Comparison of ENCODE assay signal across 8 cellular contexts in genomic region chr17:64025732-64026294, GRCh38. TPM values are rescaled to one million over a fixed set of nuclear protein-coding genes. Genes with fewer than 3 reads are reported as not detected.
DNase-seq lines count a peak whose midpoint lies in the region; ATAC-seq and TF ChIP-seq lines count a peak whose summit lies in the region.

No MANE protein-coding gene starts in this region.

- H3K4me1 Mint-ChIP-seq in natural killer cell treated with Interleukin-12 subunit alpha and Interleukin-12 subunit beta and Interleukin-15 and Interleukin-18, amount 100 ng/mL, for 72 hours (ENCODE audit: low read depth in 2 of 2): peaks cover 49 to 60% of the 10 kb centered on the region in 2 donors
- peaks cover 13 to 48% of the 10 kb centered on the region in 2 donors for H3K4me1 Mint-ChIP-seq in stimulated activated naive B cell treated with anti-CD40 and anti-IgM and Interleukin-4, amounts not matched to agents 10 μg/mL and 1 μg/mL and 100 μg/mL, for 72 hours

- peak; percentile 88 for DNase-seq in AG20443 (ENCODE audit: low spot score)
- peak; percentile 70 for DNase-seq in IMR-90
- peak; percentile 90 for DNase-seq in activated CD8-positive, alpha-beta memory T cell treated with anti-CD3 and anti-CD28 coated beads, Interleukin-2, amount 50 U/mL, for 4 hours
- no peak for DNase-seq in esophagus muscularis mucosa (ENCODE audit: extremely low spot score)
- peak; percentile 89 for DNase-seq in natural killer cell treated with Interleukin-12 subunit alpha and Interleukin-12 subunit beta and Interleukin-15 and Interleukin-18, amount 100 ng/mL, for 72 hours (ENCODE audit: low spot score)
- peak; percentile 80 for DNase-seq in stimulated activated naive B cell treated with anti-CD40 and anti-IgM and Interleukin-4, amounts not matched to agents 10 μg/mL and 1 μg/mL and 100 μg/mL, for 72 hours

- no peak overlapping the region for H2BK20ac ChIP-seq in IMR-90 (ENCODE audit: low read depth, low read length)

- no peak overlapping the region for H3K23ac ChIP-seq in IMR-90 (ENCODE audit: low read depth, low read length)

- H2AFZ ChIP-seq in IMR-90 (replicated peaks; ENCODE audit: low read length, poor library complexity) (peak overlapping the region; percentile 86), OCI-LY3 (ENCODE audit: low read depth, low read length) (peak overlapping the region; percentile 98)

- H2BK5ac ChIP-seq in IMR-90 (ENCODE audit: low read depth, low read length, poor library complexity, severe bottlenecking): no peak overlapping the region

- H3K4ac ChIP-seq in IMR-90 (ENCODE audit: low read depth, low read length): no peak overlapping the region

- H2BK120ac ChIP-seq in IMR-90 (ENCODE audit: low read depth, low read length): no peak overlapping the region

- WGBS in IMR-90 (ENCODE audit: extremely low coverage in 2 of 2, insufficient read length in 1 of 2), 2 experiments: 14% methylated on average over 5 of the region's 21 CpGs; no CpG with 5 or more reads in 1 of the 2 experiments
- WGBS in esophagus muscularis mucosa: 1% methylated on average over 18 of the region's 21 CpGs

- dilution Hi-C loops in IMR-90 (cut with HindIII; ENCODE audit: low sequenced_read_pairs, unreplicated experiment): no loop called here

- H2BK15ac ChIP-seq in IMR-90 (ENCODE audit: low read depth, low read length): no peak overlapping the region

- no TSS peak for BruUV-seq in IMR-90 (replicated peaks; lab: Mats Ljungman, UMichigan)

- peak; percentile 65 for TF ChIP-seq RAD21 in IMR-90 (IDR thresholded peaks at IDR 0.05; ENCODE audit: low read length)

- no peaks in the 10 kb centered on the region for H3K79me2 ChIP-seq in OCI-LY3 (ENCODE audit: low read length)

- H3K4me1 ChIP-seq in IMR-90 (ENCODE audit: control insufficient read depth, insufficient read depth, low read length): 0 out of 2 replicates have a peak, but pooled peaks cover 2% of the 10 kb centered on the region
- peaks cover 33% of the 10 kb centered on the region for H3K4me1 ChIP-seq in OCI-LY3 (ENCODE audit: low read length)
- H3K4me1 ChIP-seq in esophagus muscularis mucosa: peaks cover 3 to 14% (median 11%) of the 10 kb centered on the region in 4 donors

- H3K27ac ChIP-seq in IMR-90 (ENCODE audit: insufficient read depth, low read length) (no peak overlapping the region), OCI-LY3 (ENCODE audit: low read length) (peak overlapping the region; percentile 21; the same call in 1 of the 2 replicates), esophagus muscularis mucosa (replicated peaks in 1 of 4) (no peak overlapping the region)

- no peaks in the 10 kb centered on the region for H3K27me3 Mint-ChIP-seq in natural killer cell treated with Interleukin-12 subunit alpha and Interleukin-12 subunit beta and Interleukin-15 and Interleukin-18, amount 100 ng/mL, for 72 hours
- H3K27me3 Mint-ChIP-seq in stimulated activated naive B cell treated with anti-CD40 and anti-IgM and Interleukin-4, amounts not matched to agents 10 μg/mL and 1 μg/mL and 100 μg/mL, for 72 hours: no peaks in the 10 kb centered on the region

- H2AK9ac ChIP-seq in IMR-90 (replicated peaks; ENCODE audit: low read depth, low read length, poor library complexity): peak overlapping the region; percentile 76

- TF ChIP-seq EP300 in esophagus muscularis mucosa (IDR thresholded peaks at IDR 0.05): no peak

- no peak overlapping the region for H4K91ac ChIP-seq in IMR-90 (ENCODE audit: insufficient read depth, low read depth, low read length)

- no peak overlapping the region for H3K9ac ChIP-seq in IMR-90 (ENCODE audit: low read depth, low read length)
- H3K9ac ChIP-seq in OCI-LY3 (ENCODE audit: low read length): peak overlapping the region; percentile 56

- no peaks in the 10 kb centered on the region for H3K9me3 ChIP-seq in IMR-90 (ENCODE audit: control insufficient read depth, insufficient read depth, low read length)
- H3K9me3 ChIP-seq in OCI-LY3 (ENCODE audit: insufficient read depth, low read length): no peaks in the 10 kb centered on the region
- no peaks in the 10 kb centered on the region for H3K9me3 ChIP-seq in esophagus muscularis mucosa

- H3K18ac ChIP-seq in IMR-90 (ENCODE audit: low read depth, low read length): no peak overlapping the region

- peaks cover 4% of the 10 kb centered on the region; the same call in 1 of the 2 replicates for H3K27me3 ChIP-seq in IMR-90 (ENCODE audit: control insufficient read depth, insufficient read depth, low read length)
- no peaks in the 10 kb centered on the region for H3K27me3 ChIP-seq in OCI-LY3 (ENCODE audit: low read depth, low read length)
- H3K27me3 ChIP-seq in esophagus muscularis mucosa: peaks cover 0 to 6% (median 2%) of the 10 kb centered on the region in 4 donors

- H3K27ac Mint-ChIP-seq in natural killer cell treated with Interleukin-12 subunit alpha and Interleukin-12 subunit beta and Interleukin-15 and Interleukin-18, amount 100 ng/mL, for 72 hours: peak overlapping the region; percentile 77 to 100
- H3K27ac Mint-ChIP-seq in stimulated activated naive B cell treated with anti-CD40 and anti-IgM and Interleukin-4, amounts not matched to agents 10 μg/mL and 1 μg/mL and 100 μg/mL, for 72 hours: no peak overlapping the region

- H4K20me1 ChIP-seq in IMR-90 (ENCODE audit: insufficient read depth, low read length): no peaks in the 10 kb centered on the region
- no peaks in the 10 kb centered on the region for H4K20me1 ChIP-seq in OCI-LY3 (ENCODE audit: insufficient read depth, low read length)

- CTCF ChIA-PET in IMR-90 (lab: Yijun Ruan, JAX): interaction anchor here (0.6 to 2.6 kb wide), 4 partner anchors 13 to 108 kb away, joined by 3 to 21 read pairs (median 9); partner anchors contain the start of gene GH1

- H2AK5ac ChIP-seq in IMR-90 (ENCODE audit: low read depth, low read length): no peak overlapping the region

- H3K79me1 ChIP-seq in IMR-90 (ENCODE audit: low read depth in 1 of 2, low read length in 2 of 2): no peaks in the 10 kb centered on the region

- in situ Hi-C loops in IMR-90 (cut with MboI; ENCODE audit: low sequenced_read_pairs): loop anchor here (10.0 kb wide), 2 partner anchors 111 to 259 kb away; partner anchors contain the start of genes CSHL1 and GH1

- H3K9me1 ChIP-seq in IMR-90 (ENCODE audit: insufficient read depth, low read length): no peaks in the 10 kb centered on the region

- H3K56ac ChIP-seq in IMR-90 (ENCODE audit: extremely low read depth, insufficient read depth, low read length): no peak overlapping the region

- POLR2A ChIA-PET in IMR-90 (lab: Charles Lee; ENCODE audit: unreplicated experiment): no interaction called here

- peak; percentile 71 for ATAC-seq in GM19324 (IDR thresholded peaks at IDR 0.05; ENCODE audit: low FRiP score, unreplicated experiment)
- peak; percentile 88 for ATAC-seq in IMR-90 (ENCODE audit: low read depth)
- ATAC-seq in natural killer cell treated with Interleukin-12 subunit alpha and Interleukin-12 subunit beta and Interleukin-15 and Interleukin-18, amount 100 ng/mL, for 72 hours: peak; percentile 81 to 84
- ATAC-seq in stimulated activated naive B cell treated with anti-CD40 and anti-IgM and Interleukin-4, amounts not matched to agents 10 μg/mL and 1 μg/mL and 100 μg/mL, for 72 hours (replicated peaks): peak; percentile 88 to 93

- no peaks in the 10 kb centered on the region for H3K9me3 Mint-ChIP-seq in natural killer cell treated with Interleukin-12 subunit alpha and Interleukin-12 subunit beta and Interleukin-15 and Interleukin-18, amount 100 ng/mL, for 72 hours
- H3K9me3 Mint-ChIP-seq in stimulated activated naive B cell treated with anti-CD40 and anti-IgM and Interleukin-4, amounts not matched to agents 10 μg/mL and 1 μg/mL and 100 μg/mL, for 72 hours: no peaks in the 10 kb centered on the region

- no peak overlapping the region for H4K5ac ChIP-seq in IMR-90 (ENCODE audit: low read depth, low read length)

- H3K14ac ChIP-seq in IMR-90 (replicated peaks; ENCODE audit: low read depth, low read length): no peak overlapping the region

- peak overlapping the region; percentile 81 for H3K4me3 Mint-ChIP-seq in natural killer cell treated with Interleukin-12 subunit alpha and Interleukin-12 subunit beta and Interleukin-15 and Interleukin-18, amount 100 ng/mL, for 72 hours
- peak overlapping the region; percentile 81 to 82 for H3K4me3 Mint-ChIP-seq in stimulated activated naive B cell treated with anti-CD40 and anti-IgM and Interleukin-4, amounts not matched to agents 10 μg/mL and 1 μg/mL and 100 μg/mL, for 72 hours

- intact Hi-C loops in IMR-90 (cut with micrococcal nuclease) (loop anchor here (1.0 kb wide), 1 partner anchor 107 kb away; no protein-coding TSS in a partner anchor), esophagus muscularis mucosa (cut with DNase I) (loop anchor here (1.0 kb wide), 1 partner anchor 107 kb away; no protein-coding TSS in a partner anchor)

- H3K36me3 Mint-ChIP-seq in natural killer cell treated with Interleukin-12 subunit alpha and Interleukin-12 subunit beta and Interleukin-15 and Interleukin-18, amount 100 ng/mL, for 72 hours: no peaks in the 10 kb centered on the region
- H3K36me3 Mint-ChIP-seq in stimulated activated naive B cell treated with anti-CD40 and anti-IgM and Interleukin-4, amounts not matched to agents 10 μg/mL and 1 μg/mL and 100 μg/mL, for 72 hours: no peaks in the 10 kb centered on the region

- TF ChIP-seq POLR2A in IMR-90 (IDR thresholded peaks at IDR 0.05; ENCODE audit: low read depth, low read length) (no peak), esophagus muscularis mucosa (IDR thresholded peaks at IDR 0.05; ENCODE audit: low read depth) (no peak)

- no peak overlapping the region for H4K8ac ChIP-seq in IMR-90 (ENCODE audit: low read depth in 2 of 2, low read length in 2 of 2)

- peak; percentile 86 for TF ChIP-seq CTCF in IMR-90 (conservative IDR thresholded peaks at IDR 0.05; ENCODE audit: low read depth, low read length)
- peak; percentile 96 for TF ChIP-seq CTCF in OCI-LY3 (IDR thresholded peaks at IDR 0.05; ENCODE audit: low read depth, low read length)
- TF ChIP-seq CTCF in esophagus muscularis mucosa (IDR thresholded peaks at IDR 0.05): peak; percentile 81 to 97 (median 87)

- H3K4me3 ChIP-seq in IMR-90 (ENCODE audit: insufficient read depth, low read depth, low read length) (no peak overlapping the region), OCI-LY3 (ENCODE audit: low read length) (peak overlapping the region; percentile 78), esophagus muscularis mucosa (peak overlapping the region; percentile 9 to 47 (median 17))

- H3K4me2 ChIP-seq in IMR-90 (ENCODE audit: low read depth, low read length) (peak overlapping the region; percentile 70; the same call in 1 of the 2 replicates), OCI-LY3 (ENCODE audit: low read length) (peak overlapping the region; percentile 98)

- no peaks in the 10 kb centered on the region for H3K36me3 ChIP-seq in IMR-90 (ENCODE audit: control insufficient read depth, insufficient read depth, low read length)
- no peaks in the 10 kb centered on the region for H3K36me3 ChIP-seq in OCI-LY3 (replicated peaks; ENCODE audit: low read depth, low read length)
- no peaks in the 10 kb centered on the region for H3K36me3 ChIP-seq in esophagus muscularis mucosa

RNA-seq across cellular contexts. Expression of gene ICAM2, which starts 5.4 kb away (rescaled TPM):
- total RNA-seq in IMR-90 (2012; rRNA removed) (0.28 TPM in 1 of 2 replicates, not detected in the other), esophagus muscularis mucosa (10 to 100 TPM; 22.4 to 75.1 (median 58.1) TPM)
- 0.12 and 0.17 TPM in 2 replicates for polyA plus RNA-seq in IMR-90 (2012; rRNA removed)
- 0.38 and 0.51 TPM in 2 replicates for polyA plus RNA-seq in IMR-90 (2012; cell fraction: cytosol; rRNA removed)
- 0.08 and 0.14 TPM in 2 replicates for polyA plus RNA-seq in IMR-90 (2012; cell fraction: nucleus; rRNA removed; ENCODE audit: low replicate concordance)
- total RNA-seq in natural killer cell treated with Interleukin-12 subunit alpha and Interleukin-12 subunit beta and Interleukin-15 and Interleukin-18, amount 100 ng/mL, for 72 hours: 10 to 100 TPM; 14.1 to 20.7 TPM

RNA-seq across cellular contexts. Expression of gene PRR29, which starts 27.7 kb away (rescaled TPM):
- total RNA-seq in IMR-90 (2012; rRNA removed) (under 0.01 TPM in 1 of 2 replicates, not detected in the other), esophagus muscularis mucosa (under 1 TPM in 3 of 4 donors, not detected in 1; 0.23 to 0.42 (median 0.39) TPM)
- polyA plus RNA-seq in IMR-90 (2012; rRNA removed): 0.11 and 0.17 TPM in 2 replicates
- 0.37 and 1.6 TPM in 2 replicates for polyA plus RNA-seq in IMR-90 (2012; cell fraction: cytosol; rRNA removed)
- 1.4 and 1.5 TPM in 2 replicates for polyA plus RNA-seq in IMR-90 (2012; cell fraction: nucleus; rRNA removed; ENCODE audit: low replicate concordance)
- total RNA-seq in natural killer cell treated with Interleukin-12 subunit alpha and Interleukin-12 subunit beta and Interleukin-15 and Interleukin-18, amount 100 ng/mL, for 72 hours: 1 to 10 TPM in 1 of 2 donors, under 1 TPM in 1; 0.50 to 1.0 TPM

RNA-seq across cellular contexts. Expression of gene SCN4A, which starts 53.1 kb away (rescaled TPM):
- total RNA-seq in IMR-90 (2012; rRNA removed): not detected in 2 replicates
- not detected in 2 replicates for polyA plus RNA-seq in IMR-90 (2012; rRNA removed)
- under 0.01 TPM in 1 of 2 replicates, not detected in the other for polyA plus RNA-seq in IMR-90 (2012; cell fraction: cytosol; rRNA removed)
- 0.01 and 0.07 TPM in 2 replicates for polyA plus RNA-seq in IMR-90 (2012; cell fraction: nucleus; rRNA removed; ENCODE audit: low replicate concordance)
- total RNA-seq in esophagus muscularis mucosa: under 1 TPM; under 0.01 to 0.71 (median 0.20) TPM
- under 1 TPM in 1 of 2 donors, not detected in 1; 0.08 TPM for total RNA-seq in natural killer cell treated with Interleukin-12 subunit alpha and Interleukin-12 subunit beta and Interleukin-15 and Interleukin-18, amount 100 ng/mL, for 72 hours

Comparison
In these comparisons a context has a peak if more than half of its experiments do, and no peak if none do; other contexts are left out.
1. RNA of gene ICAM2, which starts 5.4 kb away (total RNA-seq): 22.4 to 75.1 TPM in esophagus muscularis mucosa and 14.1 to 20.7 TPM in natural killer cell treated with Interleukin-12 subunit alpha and Interleukin-12 subunit beta and Interleukin-15 and Interleukin-18, amount 100 ng/mL, for 72 hours; 0.28 TPM in IMR-90; every median in the first group is over 10 times any median in the second.
2. Peak in every context shown above with its lines, with median percentiles within 50 percentile points of each other: ATAC-seq and CTCF ChIP-seq.